Comparison of ENCODE assay signal across 1 cellular context in the genomic region with DNA sequence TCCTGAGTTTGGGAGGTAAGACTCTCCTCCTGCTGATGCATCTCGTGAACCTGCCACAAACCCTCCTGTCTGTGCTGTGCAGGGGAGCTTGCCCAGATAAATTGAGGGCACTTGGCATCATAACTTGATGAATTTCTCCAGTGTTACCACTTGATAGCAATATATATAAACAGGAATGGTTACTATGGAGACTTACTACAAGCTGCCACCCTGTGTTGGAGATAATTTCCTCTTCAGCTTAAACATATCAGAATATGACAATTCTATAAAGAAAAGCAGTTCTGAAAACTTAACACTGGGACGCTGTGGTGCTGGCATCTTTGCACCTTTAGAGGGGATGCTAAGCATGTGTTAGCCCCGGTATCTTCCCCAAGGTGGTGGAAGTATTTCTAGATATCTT.
TF ChIP-seq lines count a peak whose summit lies in the region.

No MANE protein-coding gene starts in this region.

TF ChIP-seq in GM23338, 12 proteins besides CTCF, POLR2A, EP300 and RAD21 (continued from another document):
- TF ChIP-seq, protein P1, sequence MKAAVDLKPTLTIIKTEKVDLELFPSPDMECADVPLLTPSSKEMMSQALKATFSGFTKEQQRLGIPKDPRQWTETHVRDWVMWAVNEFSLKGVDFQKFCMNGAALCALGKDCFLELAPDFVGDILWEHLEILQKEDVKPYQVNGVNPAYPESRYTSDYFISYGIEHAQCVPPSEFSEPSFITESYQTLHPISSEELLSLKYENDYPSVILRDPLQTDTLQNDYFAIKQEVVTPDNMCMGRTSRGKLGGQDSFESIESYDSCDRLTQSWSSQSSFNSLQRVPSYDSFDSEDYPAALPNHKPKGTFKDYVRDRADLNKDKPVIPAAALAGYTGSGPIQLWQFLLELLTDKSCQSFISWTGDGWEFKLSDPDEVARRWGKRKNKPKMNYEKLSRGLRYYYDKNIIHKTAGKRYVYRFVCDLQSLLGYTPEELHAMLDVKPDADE (IDR thresholded peaks at IDR 0.05) = no peak
- TF ChIP-seq JUNB (IDR thresholded peaks at IDR 0.05; ENCODE audit: unreplicated experiment) = no peak
